8 cellular contexts compared by ENCODE assay signal in the genomic region with DNA sequence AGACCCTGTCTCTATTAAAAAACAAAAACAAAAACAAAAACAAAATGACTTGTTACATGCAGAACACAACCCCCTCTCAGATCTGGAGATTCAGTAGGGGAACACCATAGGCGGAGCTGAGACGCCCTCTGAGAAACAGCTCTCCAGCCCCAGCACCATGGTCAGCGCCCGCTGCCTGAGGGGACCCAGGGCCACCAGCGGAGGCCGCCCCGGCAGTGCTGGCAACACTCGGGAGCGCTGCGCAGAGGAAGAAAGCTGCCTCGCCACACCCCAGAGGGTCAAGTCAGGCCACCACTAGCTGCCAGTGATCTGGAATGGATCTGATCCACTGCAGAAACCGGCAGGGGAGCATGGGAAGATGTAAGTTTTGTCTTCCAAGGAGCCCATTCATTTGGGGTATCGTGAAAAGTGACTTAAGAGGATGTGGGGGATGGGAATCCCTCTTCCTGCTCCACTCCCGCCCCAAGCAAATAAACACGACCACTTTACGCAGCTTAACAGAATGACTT. TPM values are rescaled to one million over a fixed set of nuclear protein-coding genes. Genes with fewer than 3 reads are reported as not detected.
DNase-seq lines count a peak whose midpoint lies in the region; ATAC-seq and TF ChIP-seq lines count a peak whose summit lies in the region.

No MANE protein-coding gene starts in this region.

- H3K27ac Mint-ChIP-seq in activated CD4-positive, alpha-beta memory T cell treated with anti-CD3 and anti-CD28 coated beads for 36 hours: no peak overlapping the region

- no peak overlapping the region for H2AFZ ChIP-seq in GM23248
- no peak overlapping the region for H2AFZ ChIP-seq in parathyroid adenoma

- H3K27me3 ChIP-seq in GM23248 (replicated peaks; ENCODE audit: insufficient read depth) (peaks cover 58% of the 10 kb centered on the region), parathyroid adenoma (ENCODE audit: control insufficient read depth, insufficient read depth, low read length) (peaks cover 9% of the 10 kb centered on the region), sigmoid colon (peaks cover 51 to 93% (median 52%) of the 10 kb centered on the region in 3 donors)

- no peak for TF ChIP-seq POLR2A in sigmoid colon (IDR thresholded peaks at IDR 0.05)

- H3K27ac ChIP-seq in GM23248: no peak overlapping the region
- H3K27ac ChIP-seq in parathyroid adenoma: no peak overlapping the region
- H3K27ac ChIP-seq in sigmoid colon: no peak overlapping the region

- intact Hi-C loops in activated CD4-positive, alpha-beta memory T cell treated with anti-CD3 and anti-CD28 coated beads for 36 hours (cut with micrococcal nuclease): no loop called here
- intact Hi-C loops in sigmoid colon (cut with DNase I): no loop called here

- H3K4me1 Mint-ChIP-seq in activated CD4-positive, alpha-beta memory T cell treated with anti-CD3 and anti-CD28 coated beads for 36 hours (ENCODE audit: low read depth): peaks cover 29% of the 10 kb centered on the region

- in situ Hi-C loops in GM23248 (cut with MboI): no loop called here

- no peaks in the 10 kb centered on the region for H3K9me2 ChIP-seq in GM23248 (ENCODE audit: insufficient read depth)

- no peaks in the 10 kb centered on the region for H3K9me3 Mint-ChIP-seq in activated CD4-positive, alpha-beta memory T cell treated with anti-CD3 and anti-CD28 coated beads for 36 hours

- TF ChIP-seq CTCF in fibroblast of the aortic adventitia (IDR thresholded peaks at IDR 0.05; ENCODE audit: insufficient read depth, low read length): peak; percentile 22
- TF ChIP-seq CTCF in parathyroid adenoma (IDR thresholded peaks at IDR 0.05): no peak
- no peak for TF ChIP-seq CTCF in sigmoid colon (IDR thresholded peaks at IDR 0.05)

- no peak for TF ChIP-seq EP300 in sigmoid colon (IDR thresholded peaks at IDR 0.05)

- no peaks in the 10 kb centered on the region for H3K36me3 Mint-ChIP-seq in activated CD4-positive, alpha-beta memory T cell treated with anti-CD3 and anti-CD28 coated beads for 36 hours

- no peaks in the 10 kb centered on the region for H3F3A ChIP-seq in GM23248 (ENCODE audit: insufficient read depth)

- H3K4me3 ChIP-seq in GM23248 (no peak overlapping the region), fibroblast of the aortic adventitia (ENCODE audit: low read depth, low read length) (no peak overlapping the region), parathyroid adenoma (ENCODE audit: low read depth, low read length) (no peak overlapping the region), sigmoid colon (no peak overlapping the region)

- POLR2A ChIA-PET in activated CD4-positive, alpha-beta memory T cell treated with anti-CD3 and anti-CD28 coated beads for 36 hours (lab: Charles Lee): interaction anchor here (0.9 kb wide), 1 partner anchor 11 kb away, joined by 4 read pairs; no protein-coding TSS in a partner anchor

- H3K9ac ChIP-seq in GM23248 (no peak overlapping the region), parathyroid adenoma (no peak overlapping the region)

- H3K4me3 Mint-ChIP-seq in activated CD4-positive, alpha-beta memory T cell treated with anti-CD3 and anti-CD28 coated beads for 36 hours: peak overlapping the region; percentile 38

- H4K20me1 ChIP-seq in GM23248 (ENCODE audit: insufficient read depth): no peaks in the 10 kb centered on the region

- peaks cover 60% of the 10 kb centered on the region for H3K27me3 Mint-ChIP-seq in activated CD4-positive, alpha-beta memory T cell treated with anti-CD3 and anti-CD28 coated beads for 36 hours

- no peaks in the 10 kb centered on the region for H3K4me1 ChIP-seq in GM23248 (ENCODE audit: insufficient read depth)
- peaks cover 3% of the 10 kb centered on the region for H3K4me1 ChIP-seq in parathyroid adenoma
- peaks cover 0 to 47% (median 43%) of the 10 kb centered on the region in 4 donors for H3K4me1 ChIP-seq in sigmoid colon

- no peaks in the 10 kb centered on the region for H3K79me2 ChIP-seq in GM23248 (ENCODE audit: insufficient read depth)
- H3K79me2 ChIP-seq in parathyroid adenoma: no peaks in the 10 kb centered on the region

- H3K9me3 ChIP-seq in GM23248 (ENCODE audit: low read depth) (no peaks in the 10 kb centered on the region), parathyroid adenoma (ENCODE audit: control insufficient read depth, low read length) (no peaks in the 10 kb centered on the region), sigmoid colon (no peaks in the 10 kb centered on the region)

- ATAC-seq in HG03039 (IDR thresholded peaks at IDR 0.05; ENCODE audit: unreplicated experiment): no peak
- no peak for ATAC-seq in HG02588 (IDR thresholded peaks at IDR 0.05; ENCODE audit: unreplicated experiment)

- peak overlapping the region; percentile 20 for H3K4me2 ChIP-seq in GM23248 (ENCODE audit: unreplicated experiment)
- H3K4me2 ChIP-seq in parathyroid adenoma (ENCODE audit: low read length): peak overlapping the region; percentile 19

- CTCF ChIA-PET in activated CD4-positive, alpha-beta memory T cell treated with anti-CD3 and anti-CD28 coated beads for 36 hours (lab: Charles Lee): interaction anchor here (0.8 to 1.1 kb wide), 2 partner anchors 21 to 172 kb away, joined by 3 to 4 read pairs; no protein-coding TSS in a partner anchor

- no peaks in the 10 kb centered on the region for H3K36me3 ChIP-seq in GM23248 (ENCODE audit: low read depth)
- no peaks in the 10 kb centered on the region for H3K36me3 ChIP-seq in parathyroid adenoma (ENCODE audit: control insufficient read depth, insufficient read depth, low read length)
- no peaks in the 10 kb centered on the region for H3K36me3 ChIP-seq in sigmoid colon

- DNase-seq in GM23248 (peak; percentile 69), fibroblast of the aortic adventitia (ENCODE audit: low read depth) (peak; percentile 35), sigmoid colon (no peak), anterior cingulate cortex (lab: John Stamatoyannopoulos, UW) (no peak)
- peak; percentile 66 for DNase-seq in activated CD4-positive, alpha-beta memory T cell treated with anti-CD3 and anti-CD28 coated beads for 36 hours

- WGBS in GM23248 (ENCODE audit: low coverage in 1 of 2, low lambda C conversion rate in 2 of 2, missing lambda C conversion rate in 2 of 2), 2 experiments: 4% methylated on average over 11 to 16 of the region's 16 CpGs
- 4 to 5% methylated on average over 16 of the region's 16 CpGs for WGBS in sigmoid colon, 2 donors

RNA-seq across cellular contexts. Expression of a gene that starts 3.1 kb away (rescaled TPM):
- 0.22 TPM in 1 of 2 replicates, not detected in the other for total RNA-seq in GM23248 (2014; rRNA removed; shearing (Covaris generic))
- polyA plus RNA-seq in GM23248 (2016; fragmentation: Nextera tagmentation; extraction: Ambion mirVana) (not detected in 2 replicates), sigmoid colon (10 to 100 TPM in 1 of 3 donors, 1 to 10 TPM in 2; 1.1 to 36.0 (median 4.6) TPM)
- not detected for total RNA-seq in activated CD4-positive, alpha-beta memory T cell treated with anti-CD3 and anti-CD28 coated beads for 36 hours
- total RNA-seq in fibroblast of the aortic adventitia (ENCODE audit: low replicate concordance) (not detected in 2 replicates), sigmoid colon (under 1 TPM in 1 of 4 donors, not detected in 3; 0.36 TPM)

Comparison
In these comparisons a context has a peak if more than half of its experiments do, and no peak if none do; other contexts are left out.
1. DNase-seq: peak in GM23248 (single experiment), activated CD4-positive, alpha-beta memory T cell treated with anti-CD3 and anti-CD28 coated beads for 36 hours (single experiment) and fibroblast of the aortic adventitia (single experiment); none in sigmoid colon (single experiment) and anterior cingulate cortex (0 of 58).